ENCODE assay signal across 17 cellular contexts in the genomic region with DNA sequence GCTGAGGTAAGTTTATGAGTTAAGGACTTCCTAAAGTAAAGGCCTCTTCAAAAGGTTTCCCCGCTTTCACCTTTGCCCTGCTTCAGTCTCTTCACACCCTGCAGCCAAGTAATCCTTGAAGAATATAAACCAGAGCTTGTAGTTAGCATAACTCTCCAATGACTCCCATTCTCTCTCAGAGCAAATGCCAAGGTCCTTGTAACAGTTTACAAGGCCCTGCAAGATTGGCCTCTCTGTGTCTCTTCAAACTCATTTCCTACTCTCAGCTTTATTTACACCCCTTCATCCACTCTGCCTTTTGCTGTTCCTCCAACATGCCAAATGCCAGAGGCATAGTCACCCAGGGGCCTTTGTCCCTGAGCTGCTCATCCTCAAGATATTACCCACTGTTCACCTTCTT.
DNase-seq lines count a peak whose midpoint lies in the region; ATAC-seq and TF ChIP-seq lines count a peak whose summit lies in the region.
"Had no signal": no experiment of that assay in that cellular context is flagged by ENCODE, and none has a peak within 500 bp of the region (broad histone marks: within the 10 kb centered on the region; RNA-seq: fewer than 3 reads in every experiment).

No MANE protein-coding gene starts in this region.

- CTCF ChIA-PET in WTC11 (lab: Charles Lee): no interaction called here

- TF ChIP-seq POLR2A in transverse colon (IDR thresholded peaks at IDR 0.05): no peak

- ATAC-seq in WTC11 (peak; percentile 20; the same call in 1 of the 2 replicates), HG03039 (IDR thresholded peaks at IDR 0.05; ENCODE audit: unreplicated experiment) (no peak)
- ATAC-seq: Right ventricle myocardium inferior had no signal

- intact Hi-C loops in transverse colon (cut with DNase I; ENCODE audit: low total_unique reads): no loop called here

- peak overlapping the region in 3 of 4 donors; percentile 25 to 53 (median 38) for H3K27ac ChIP-seq in transverse colon
- H3K27ac ChIP-seq: ascending aorta had no signal

- H3K4me3 ChIP-seq in transverse colon: no peak overlapping the region
- H3K4me3 ChIP-seq: ascending aorta had no signal

- DNase-seq in DMS53 (lab: John Stamatoyannopoulos, UW) (peak; percentile 41), DMS53 treated with DMSO at 0.1 percent for 48 hours (lab: John Stamatoyannopoulos, UW; ENCODE audit: unreplicated experiment) (no peak), WTC11 (ENCODE audit: low spot score) (no peak), iPS-NIHi7 (ENCODE audit: extremely low spot score) (peak; percentile 21), transverse colon (peak; percentile 49), SKM-1 (lab: John Stamatoyannopoulos, UW; ENCODE audit: unreplicated experiment) (no peak)
- DNase-seq in stimulated activated naive CD4-positive, alpha-beta T cell treated with Interleukin-2 at 50 U/mL for 16 hours (lab: John Stamatoyannopoulos, UW): no peak
- DNase-seq: 8988T; activated CD4-positive, alpha-beta memory T cell treated with anti-CD3 and anti-CD28 coated beads, Interleukin-2, amount 10 ng/mL, durations not matched to agents 7 days and 5 days; COR-L47; effector CD4-positive, alpha-beta T cell; NCI-H2029 treated with DMSO at 0.1 percent for 48 hours; stimulated activated CD4-positive, alpha-beta T cell treated with anti-CD3 and anti-CD28 coated beads, Interleukin-12 subunit alpha, Interleukin-12 subunit beta, amount 100 ng/mL, for 4 hours had no signal

- no peak overlapping the region for H3K4me3 Mint-ChIP-seq in WTC11
- H3K4me3 Mint-ChIP-seq: activated CD4-positive, alpha-beta memory T cell treated with anti-CD3 and anti-CD28 coated beads, Interleukin-2, amount 10 ng/mL, durations not matched to agents 7 days and 5 days had no signal

- no peak for TF ChIP-seq CTCF in WTC11 (IDR thresholded peaks at IDR 0.05)
- no peak for TF ChIP-seq CTCF in transverse colon (IDR thresholded peaks at IDR 0.05)

- peaks cover 40% of the 10 kb centered on the region for H3K4me1 Mint-ChIP-seq in WTC11
- H3K4me1 Mint-ChIP-seq: activated CD4-positive, alpha-beta memory T cell treated with anti-CD3 and anti-CD28 coated beads, Interleukin-2, amount 10 ng/mL, durations not matched to agents 7 days and 5 days had no signal

- no peaks in the 10 kb centered on the region for H3K36me3 Mint-ChIP-seq in WTC11

- H3K27me3 Mint-ChIP-seq in WTC11 (ENCODE audit: low read depth): no peaks in the 10 kb centered on the region
- H3K27me3 Mint-ChIP-seq: activated CD4-positive, alpha-beta memory T cell treated with anti-CD3 and anti-CD28 coated beads, Interleukin-2, amount 10 ng/mL, durations not matched to agents 7 days and 5 days had no signal

- 40 to 50% methylated on average over 1 of the region's 1 CpG for WGBS in transverse colon (ENCODE audit: low coverage in 1 of 2), 2 donors

- in situ Hi-C loops in transverse colon (cut with MboI; ENCODE audit: low pct_ligation_motif_present in 1 of 4, low pct_unique_long_range_greater_than_20kb in 1 of 4, low sequenced_read_pairs in 3 of 4): no loop called here

- TF ChIP-seq EP300 in transverse colon (IDR thresholded peaks at IDR 0.05; ENCODE audit: low read depth): no peak

- H3K4me1 ChIP-seq in transverse colon: peaks cover 0 to 21% (median 12%) of the 10 kb centered on the region in 4 donors
- H3K4me1 ChIP-seq: ascending aorta had no signal

- H3K27ac Mint-ChIP-seq in WTC11: peak overlapping the region; percentile 7; the same call in 1 of the 2 replicates
- H3K27ac Mint-ChIP-seq: activated CD4-positive, alpha-beta memory T cell treated with anti-CD3 and anti-CD28 coated beads, Interleukin-2, amount 10 ng/mL, durations not matched to agents 7 days and 5 days; activated T-helper 2 cell treated with anti-CD3 and anti-CD28 coated beads, Interferon-gamma antibody, Interleukin-2, Interleukin-4, amounts not matched to agents 10 μg/mL and 5 μg/mL and 100 μg/mL, durations not matched to agents 14 hours and 24 hours and 36 hours had no signal

- H3K27me3 ChIP-seq in transverse colon: no peaks in the 10 kb centered on the region
- H3K27me3 ChIP-seq: ascending aorta had no signal

- H3K9me3 Mint-ChIP-seq in WTC11: no peaks in the 10 kb centered on the region
- H3K9me3 Mint-ChIP-seq: activated CD4-positive, alpha-beta memory T cell treated with anti-CD3 and anti-CD28 coated beads, Interleukin-2, amount 10 ng/mL, durations not matched to agents 7 days and 5 days; activated T-helper 2 cell treated with anti-CD3 and anti-CD28 coated beads, Interferon-gamma antibody, Interleukin-2, Interleukin-4, amounts not matched to agents 10 μg/mL and 5 μg/mL and 100 μg/mL, durations not matched to agents 14 hours and 24 hours and 36 hours had no signal

- H3K9me3 ChIP-seq in transverse colon: no peaks in the 10 kb centered on the region
- H3K9me3 ChIP-seq: ascending aorta had no signal

- POLR2A ChIA-PET in WTC11 (lab: Charles Lee): no interaction called here

- no peaks in the 10 kb centered on the region for H3K36me3 ChIP-seq in transverse colon
- H3K36me3 ChIP-seq: ascending aorta had no signal

TF ChIP-seq in WTC11, 78 proteins besides CTCF, POLR2A, EP300 and RAD21 (continues in another document):
- TF ChIP-seq, protein P1, sequence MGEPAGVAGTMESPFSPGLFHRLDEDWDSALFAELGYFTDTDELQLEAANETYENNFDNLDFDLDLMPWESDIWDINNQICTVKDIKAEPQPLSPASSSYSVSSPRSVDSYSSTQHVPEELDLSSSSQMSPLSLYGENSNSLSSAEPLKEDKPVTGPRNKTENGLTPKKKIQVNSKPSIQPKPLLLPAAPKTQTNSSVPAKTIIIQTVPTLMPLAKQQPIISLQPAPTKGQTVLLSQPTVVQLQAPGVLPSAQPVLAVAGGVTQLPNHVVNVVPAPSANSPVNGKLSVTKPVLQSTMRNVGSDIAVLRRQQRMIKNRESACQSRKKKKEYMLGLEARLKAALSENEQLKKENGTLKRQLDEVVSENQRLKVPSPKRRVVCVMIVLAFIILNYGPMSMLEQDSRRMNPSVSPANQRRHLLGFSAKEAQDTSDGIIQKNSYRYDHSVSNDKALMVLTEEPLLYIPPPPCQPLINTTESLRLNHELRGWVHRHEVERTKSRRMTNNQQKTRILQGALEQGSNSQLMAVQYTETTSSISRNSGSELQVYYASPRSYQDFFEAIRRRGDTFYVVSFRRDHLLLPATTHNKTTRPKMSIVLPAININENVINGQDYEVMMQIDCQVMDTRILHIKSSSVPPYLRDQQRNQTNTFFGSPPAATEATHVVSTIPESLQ (CRISPR knock-in tag; IDR thresholded peaks at IDR 0.05): no peak
- TF ChIP-seq, protein P2, sequence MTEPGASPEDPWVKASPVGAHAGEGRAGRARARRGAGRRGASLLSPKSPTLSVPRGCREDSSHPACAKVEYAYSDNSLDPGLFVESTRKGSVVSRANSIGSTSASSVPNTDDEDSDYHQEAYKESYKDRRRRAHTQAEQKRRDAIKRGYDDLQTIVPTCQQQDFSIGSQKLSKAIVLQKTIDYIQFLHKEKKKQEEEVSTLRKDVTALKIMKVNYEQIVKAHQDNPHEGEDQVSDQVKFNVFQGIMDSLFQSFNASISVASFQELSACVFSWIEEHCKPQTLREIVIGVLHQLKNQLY (CRISPR knock-in tag; IDR thresholded peaks at IDR 0.05): no peak
- no peak for TF ChIP-seq GTF2I (CRISPR knock-in tag; conservative IDR thresholded peaks at IDR 0.05)
- TF ChIP-seq, protein P3, sequence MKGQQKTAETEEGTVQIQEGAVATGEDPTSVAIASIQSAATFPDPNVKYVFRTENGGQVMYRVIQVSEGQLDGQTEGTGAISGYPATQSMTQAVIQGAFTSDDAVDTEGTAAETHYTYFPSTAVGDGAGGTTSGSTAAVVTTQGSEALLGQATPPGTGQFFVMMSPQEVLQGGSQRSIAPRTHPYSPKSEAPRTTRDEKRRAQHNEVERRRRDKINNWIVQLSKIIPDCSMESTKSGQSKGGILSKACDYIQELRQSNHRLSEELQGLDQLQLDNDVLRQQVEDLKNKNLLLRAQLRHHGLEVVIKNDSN (CRISPR knock-in tag; IDR thresholded peaks at IDR 0.05): no peak
- TF ChIP-seq ESRRA (CRISPR knock-in tag; IDR thresholded peaks at IDR 0.05; ENCODE audit: borderline replicate concordance): no peak
- TF ChIP-seq ZNF263 (CRISPR knock-in tag; IDR thresholded peaks at IDR 0.05; ENCODE audit: low read depth): no peak
- TF ChIP-seq TP53 (CRISPR knock-in tag; IDR thresholded peaks at IDR 0.05): no peak
- TF ChIP-seq FOXJ3 (CRISPR knock-in tag; IDR thresholded peaks at IDR 0.05; ENCODE audit: borderline replicate concordance): no peak
- TF ChIP-seq, protein P4, sequence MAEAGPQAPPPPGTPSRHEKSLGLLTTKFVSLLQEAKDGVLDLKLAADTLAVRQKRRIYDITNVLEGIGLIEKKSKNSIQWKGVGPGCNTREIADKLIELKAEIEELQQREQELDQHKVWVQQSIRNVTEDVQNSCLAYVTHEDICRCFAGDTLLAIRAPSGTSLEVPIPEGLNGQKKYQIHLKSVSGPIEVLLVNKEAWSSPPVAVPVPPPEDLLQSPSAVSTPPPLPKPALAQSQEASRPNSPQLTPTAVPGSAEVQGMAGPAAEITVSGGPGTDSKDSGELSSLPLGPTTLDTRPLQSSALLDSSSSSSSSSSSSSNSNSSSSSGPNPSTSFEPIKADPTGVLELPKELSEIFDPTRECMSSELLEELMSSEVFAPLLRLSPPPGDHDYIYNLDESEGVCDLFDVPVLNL (CRISPR knock-in tag; IDR thresholded peaks at IDR 0.05; ENCODE audit: borderline replicate concordance, low read depth): no peak
- no peak for TF ChIP-seq NR1H2 (CRISPR knock-in tag; IDR thresholded peaks at IDR 0.05)
- no peak for TF ChIP-seq ZNF317 (CRISPR knock-in tag; IDR thresholded peaks at IDR 0.05; ENCODE audit: borderline replicate concordance, low read depth)
- TF ChIP-seq, protein P5, sequence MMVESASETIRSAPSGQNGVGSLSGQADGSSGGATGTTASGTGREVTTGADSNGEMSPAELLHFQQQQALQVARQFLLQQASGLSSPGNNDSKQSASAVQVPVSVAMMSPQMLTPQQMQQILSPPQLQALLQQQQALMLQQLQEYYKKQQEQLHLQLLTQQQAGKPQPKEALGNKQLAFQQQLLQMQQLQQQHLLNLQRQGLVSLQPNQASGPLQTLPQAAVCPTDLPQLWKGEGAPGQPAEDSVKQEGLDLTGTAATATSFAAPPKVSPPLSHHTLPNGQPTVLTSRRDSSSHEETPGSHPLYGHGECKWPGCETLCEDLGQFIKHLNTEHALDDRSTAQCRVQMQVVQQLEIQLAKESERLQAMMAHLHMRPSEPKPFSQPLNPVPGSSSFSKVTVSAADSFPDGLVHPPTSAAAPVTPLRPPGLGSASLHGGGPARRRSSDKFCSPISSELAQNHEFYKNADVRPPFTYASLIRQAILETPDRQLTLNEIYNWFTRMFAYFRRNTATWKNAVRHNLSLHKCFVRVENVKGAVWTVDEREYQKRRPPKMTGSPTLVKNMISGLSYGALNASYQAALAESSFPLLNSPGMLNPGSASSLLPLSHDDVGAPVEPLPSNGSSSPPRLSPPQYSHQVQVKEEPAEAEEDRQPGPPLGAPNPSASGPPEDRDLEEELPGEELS (CRISPR knock-in tag; IDR thresholded peaks at IDR 0.05): no peak
- no peak for TF ChIP-seq GRHL2 (CRISPR knock-in tag; IDR thresholded peaks at IDR 0.05; ENCODE audit: insufficient replicate concordance, severe bottlenecking)

Comparison
In these comparisons a context has a peak if more than half of its experiments do, and no peak if none do; other contexts are left out.
1. DNase-seq: peak in DMS53 (single experiment), iPS-NIHi7 (single experiment) and transverse colon (single experiment); none in DMS53 treated with DMSO at 0.1 percent for 48 hours (single experiment), WTC11 (single experiment), stimulated activated naive CD4-positive, alpha-beta T cell treated with Interleukin-2 at 50 U/mL for 16 hours (single experiment) and SKM-1 (single experiment).